Comparison of ENCODE assay signal across 20 cellular contexts in the genomic region with DNA sequence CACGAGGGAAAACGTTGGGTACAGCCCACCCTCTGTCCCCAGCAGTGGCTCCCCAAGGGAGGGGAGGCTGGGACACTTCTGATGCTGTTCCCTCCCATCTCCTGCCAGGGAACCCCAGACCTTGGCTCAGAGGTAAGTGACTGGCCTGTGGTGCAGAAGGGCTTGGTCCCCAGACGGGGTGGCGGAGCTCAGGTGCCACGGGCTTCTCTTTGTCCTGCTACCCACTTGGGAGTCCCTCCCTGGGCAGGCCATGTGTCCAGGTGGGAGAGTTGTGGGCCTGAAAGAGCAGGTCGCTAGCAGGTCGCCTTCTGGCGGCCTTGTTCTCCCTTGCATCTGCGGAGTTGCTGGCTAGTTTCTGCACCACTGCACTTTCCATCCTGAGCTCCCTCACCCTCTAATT. TPM values are rescaled to one million over a fixed set of nuclear protein-coding genes. Genes with fewer than 3 reads are reported as not detected.
DNase-seq lines count a peak whose midpoint lies in the region; ATAC-seq, FAIRE-seq and TF ChIP-seq lines count a peak whose summit lies in the region.
"Had no signal": no experiment of that assay in that cellular context is flagged by ENCODE, and none has a peak within 500 bp of the region (broad histone marks: within the 10 kb centered on the region; RNA-seq: fewer than 3 reads in every experiment).

No MANE protein-coding gene starts in this region.

- H3K79me1 ChIP-seq in neuronal stem cell (ENCODE audit: low read depth, low read length): peaks cover 13% of the 10 kb centered on the region

- peaks cover 72 to 99% of the 10 kb centered on the region in 2 donors for H3K36me3 ChIP-seq in neuronal stem cell (replicated peaks in 1 of 2; ENCODE audit: control insufficient read depth in 2 of 2, insufficient read depth in 2 of 2, low read length in 2 of 2)

- H3K27me3 ChIP-seq in neuronal stem cell (ENCODE audit: control insufficient read depth in 3 of 3, insufficient read depth in 3 of 3, low read depth in 1 of 3, low read length in 3 of 3): no peaks in the 10 kb centered on the region
- H3K27me3 ChIP-seq: BLaER1 had no signal

- no peak overlapping the region for H2AFZ ChIP-seq in neuronal stem cell (ENCODE audit: low read length)
- H2AFZ ChIP-seq: GM23248 had no signal

- no peak for ATAC-seq in HG03159 (IDR thresholded peaks at IDR 0.05; ENCODE audit: unreplicated experiment)
- ATAC-seq: GM12878, Right ventricle myocardium inferior had no signal

- H3K9me3 ChIP-seq in neuronal stem cell (replicated peaks in 1 of 2; ENCODE audit: control insufficient read depth in 2 of 2, insufficient read depth in 1 of 2, low read depth in 1 of 2, low read length in 2 of 2): peaks cover 0 to 5% of the 10 kb centered on the region in 2 donors
- H3K9me3 ChIP-seq: BLaER1 had no signal

- no peaks in the 10 kb centered on the region for H3K4me1 ChIP-seq in neuronal stem cell (ENCODE audit: control insufficient read depth in 2 of 2, insufficient read depth in 1 of 2, low read depth in 1 of 2, low read length in 2 of 2)

- H3K4me3 ChIP-seq in neuronal stem cell (ENCODE audit: low read length in 2 of 2): no peak overlapping the region
- H3K4me3 ChIP-seq: BLaER1, GM12878, GM23248 had no signal

- no peak overlapping the region for H3K9ac ChIP-seq in neuronal stem cell (ENCODE audit: low read depth, low read length, poor library complexity)
- H3K9ac ChIP-seq: BLaER1, GM23248 had no signal

- no peak overlapping the region for H3K4ac ChIP-seq in neuronal stem cell (ENCODE audit: low read length)

- WGBS in neuronal stem cell (ENCODE audit: extremely low coverage in 2 of 2, insufficient read length in 2 of 2, insufficient replicate concordance in 1 of 2), 2 donors: no CpG with 5 or more reads among the region's 9 CpGs

- H3K4me2 ChIP-seq in neuronal stem cell (ENCODE audit: insufficient read depth, low read length, poor library complexity, severe bottlenecking): no peak overlapping the region
- H3K4me2 ChIP-seq: BLaER1 had no signal

- no peak overlapping the region for H4K8ac ChIP-seq in neuronal stem cell (ENCODE audit: low read depth, low read length)

- H2BK12ac ChIP-seq in neuronal stem cell (ENCODE audit: low read length): no peak overlapping the region

- FAIRE-seq in GM12891 (lab: Jason Lieb, UNC): no peak
- FAIRE-seq: GM12878 had no signal

- H2BK120ac ChIP-seq in neuronal stem cell (ENCODE audit: low read depth, low read length): no peak overlapping the region

- DNase-seq in AG20443 (ENCODE audit: low spot score) (peak; percentile 5), GM12891 (ENCODE audit: insufficient read length, low spot score) (no peak), neuronal stem cell (ENCODE audit: low spot score) (no peak), NCI-H82 treated with DMSO at 0.1 percent for 48 hours (lab: John Stamatoyannopoulos, UW; ENCODE audit: unreplicated experiment) (no peak), medulla oblongata (ENCODE audit: extremely low spot score) (no peak)
- DNase-seq: GM23248; KBM-7; NCI-H1092 treated with DMSO at 0.1 percent for 48 hours; NCI-H1694; NCI-H2107; NCI-H345; NCI-H526 treated with DMSO at 0.1 percent for 48 hours; NK-92 treated with Interleukin-12 subunit alpha and Interleukin-12 subunit beta, amount 100 ng/mL, for 24 hours; OCI-M1 had no signal

- no peak overlapping the region for H2BK15ac ChIP-seq in neuronal stem cell (ENCODE audit: low read length)

- peak overlapping the region; percentile 46 for H2BK5ac ChIP-seq in neuronal stem cell (ENCODE audit: low read length)

- TF ChIP-seq POLR2A in GM12891 (IDR thresholded peaks at IDR 0.05; ENCODE audit: low read depth, low read length): peak; percentile 17; the same call in 1 of the 2 replicates

- no peak overlapping the region for H4K91ac ChIP-seq in neuronal stem cell (ENCODE audit: low read depth, low read length, poor library complexity)

- no peak overlapping the region for H3K14ac ChIP-seq in neuronal stem cell (ENCODE audit: low read length)

- H3K18ac ChIP-seq in neuronal stem cell (ENCODE audit: low read length): no peak overlapping the region

- H3K27ac ChIP-seq in cingulate gyrus (ENCODE audit: low read depth, low read length) (peak overlapping the region; percentile 19), neuronal stem cell (replicated peaks; ENCODE audit: low read length) (no peak overlapping the region)
- H3K27ac ChIP-seq: BLaER1, GM23248, HL-60 had no signal

- H2AK5ac ChIP-seq in neuronal stem cell (ENCODE audit: low read depth, low read length): no peak overlapping the region

- H3K23ac ChIP-seq in neuronal stem cell (ENCODE audit: low read depth, low read length, poor library complexity): peak overlapping the region; percentile 23

TF ChIP-seq in GM12891, 5 proteins besides CTCF, POLR2A, EP300 and RAD21:
- TF ChIP-seq TAF1 (IDR thresholded peaks at IDR 0.05; ENCODE audit: low read depth, low read length) (no peak), POLR2AphosphoS5 (IDR thresholded peaks at IDR 0.05; ENCODE audit: low read depth, low read length) (peak; percentile 3; the same call in 1 of the 2 replicates)

RNA-seq across cellular contexts. Expression of gene ATP5MF, which starts 10.1 kb away (rescaled TPM):
- polyA plus RNA-seq in GM12891 (2012; ENCODE audit: low read depth, missing spikeins): 1,333 TPM
- polyA plus RNA-seq in neuronal stem cell (2013, experiment 1 of 2): 640 TPM
- polyA plus RNA-seq in neuronal stem cell (2013, experiment 2 of 2): 634 TPM

RNA-seq across cellular contexts. Expression of gene ZNF789, which starts 16.8 kb away (rescaled TPM):
- 22.0 TPM for polyA plus RNA-seq in GM12891 (2012; ENCODE audit: low read depth, missing spikeins)
- polyA plus RNA-seq in neuronal stem cell (2013, experiment 1 of 2): 9.5 TPM
- polyA plus RNA-seq in neuronal stem cell (2013, experiment 2 of 2): 10.7 TPM

RNA-seq across cellular contexts. Expression of gene CPSF4, which starts 17.1 kb away (rescaled TPM):
- polyA plus RNA-seq in GM12891 (2012; ENCODE audit: low read depth, missing spikeins): 37.3 TPM
- polyA plus RNA-seq in neuronal stem cell (2013, experiment 1 of 2): 67.4 TPM
- 65.7 TPM for polyA plus RNA-seq in neuronal stem cell (2013, experiment 2 of 2)

RNA-seq across cellular contexts. Expression of gene PTCD1, which starts 17.3 kb away (rescaled TPM):
- 4.4 TPM for polyA plus RNA-seq in GM12891 (2012; ENCODE audit: low read depth, missing spikeins)
- polyA plus RNA-seq in neuronal stem cell (2013, experiment 1 of 2): 4.5 TPM
- 4.8 TPM for polyA plus RNA-seq in neuronal stem cell (2013, experiment 2 of 2)

RNA-seq across cellular contexts. Expression of gene ZNF394, which starts 44.2 kb away (rescaled TPM):
- 22.7 TPM for polyA plus RNA-seq in GM12891 (2012; ENCODE audit: low read depth, missing spikeins)
- 7.7 TPM for polyA plus RNA-seq in neuronal stem cell (2013, experiment 1 of 2)
- 7.6 TPM for polyA plus RNA-seq in neuronal stem cell (2013, experiment 2 of 2)
